In genomic region chr4:107069049-107069448, GRCh38 we compare ENCODE assay signal across 15 cellular contexts. TPM values are rescaled to one million over a fixed set of nuclear protein-coding genes. Genes with fewer than 3 reads are reported as not detected.
DNase-seq lines count a peak whose midpoint lies in the region; ATAC-seq and TF ChIP-seq lines count a peak whose summit lies in the region.
"Had no signal": no experiment of that assay in that cellular context is flagged by ENCODE, and none has a peak within 500 bp of the region (broad histone marks: within the 10 kb centered on the region; RNA-seq: fewer than 3 reads in every experiment).

No MANE protein-coding gene starts in this region.

- POLR2A ChIA-PET in activated CD8-positive, alpha-beta T cell treated with anti-CD3 and anti-CD28 coated beads for 36 hours (lab: Charles Lee): no interaction called here
- POLR2A ChIA-PET in activated CD8-positive, alpha-beta T cell treated with anti-CD3 and anti-CD28 coated beads, Interleukin-2, amount 10 ng/mL, durations not matched to agents 7 days and 5 days (lab: Charles Lee): no interaction called here

- no peak overlapping the region for H3K4me3 ChIP-seq in vagina

- ATAC-seq in activated CD8-positive, alpha-beta T cell treated with anti-CD3 and anti-CD28 coated beads for 36 hours: peak; percentile 45
- ATAC-seq in activated CD8-positive, alpha-beta T cell treated with anti-CD3 and anti-CD28 coated beads, Interleukin-2, amount 10 ng/mL, durations not matched to agents 7 days and 5 days: no peak
- no peak for ATAC-seq in GM19397 (IDR thresholded peaks at IDR 0.05; ENCODE audit: unreplicated experiment)
- ATAC-seq: WTC11 had no signal

- H3K9me3 ChIP-seq in vagina: no peaks in the 10 kb centered on the region

- no peaks in the 10 kb centered on the region for H3K27me3 ChIP-seq in vagina

- H3K27ac ChIP-seq in vagina: no peak overlapping the region

- no peaks in the 10 kb centered on the region for H3K9me3 Mint-ChIP-seq in activated CD8-positive, alpha-beta T cell treated with anti-CD3 and anti-CD28 coated beads for 36 hours
- peaks cover 4% of the 10 kb centered on the region for H3K9me3 Mint-ChIP-seq in activated CD8-positive, alpha-beta T cell treated with anti-CD3 and anti-CD28 coated beads, Interleukin-2, amount 10 ng/mL, durations not matched to agents 7 days and 5 days (ENCODE audit: insufficient read depth)
- H3K9me3 Mint-ChIP-seq in chondrocyte (ENCODE audit: low read depth) (no peaks in the 10 kb centered on the region), CD14-positive monocyte (peaks cover 0 to 5% (median 1%) of the 10 kb centered on the region in 7 donors)
- H3K9me3 Mint-ChIP-seq: activated T-helper 1 cell treated with anti-CD3 and anti-CD28 coated beads, Interleukin-12 subunit alpha, Interleukin-12 subunit beta, Interleukin-2, Interleukin-4 antibody, amounts not matched to agents 30 ng/mL and 10 ng/mL and 1 ng/mL, durations not matched to agents 14 hours and 24 hours and 36 hours; memory B cell had no signal

- DNase-seq in activated CD8-positive, alpha-beta T cell treated with anti-CD3 and anti-CD28 coated beads for 36 hours: no peak
- DNase-seq in activated CD8-positive, alpha-beta T cell treated with anti-CD3 and anti-CD28 coated beads, Interleukin-2, amount 10 ng/mL, durations not matched to agents 7 days and 5 days: no peak
- peak; percentile 87 for DNase-seq in MV-4-11 (lab: John Stamatoyannopoulos, UW)
- DNase-seq in chondrocyte (ENCODE audit: low spot score): no peak
- no peak for DNase-seq in stimulated activated CD4-positive, alpha-beta T cell treated with anti-CD3 and anti-CD28 coated beads, Interleukin-15, amount 100 ng/mL, for 24 hours
- DNase-seq in CD14-positive monocyte (ENCODE audit: low spot score): no peak
- no peak for DNase-seq in vagina (ENCODE audit: extremely low spot score in 2 of 2)
- DNase-seq: Right ventricle myocardium superior, trophoblast cell had no signal

- TF ChIP-seq POLR2A in vagina (IDR thresholded peaks at IDR 0.05): no peak

- H3K36me3 ChIP-seq in vagina: no peaks in the 10 kb centered on the region

- no peaks in the 10 kb centered on the region for H3K4me1 ChIP-seq in vagina

- no peaks in the 10 kb centered on the region for H3K27me3 Mint-ChIP-seq in activated CD8-positive, alpha-beta T cell treated with anti-CD3 and anti-CD28 coated beads for 36 hours
- no peaks in the 10 kb centered on the region for H3K27me3 Mint-ChIP-seq in activated CD8-positive, alpha-beta T cell treated with anti-CD3 and anti-CD28 coated beads, Interleukin-2, amount 10 ng/mL, durations not matched to agents 7 days and 5 days (ENCODE audit: low read depth)
- H3K27me3 Mint-ChIP-seq in chondrocyte (ENCODE audit: low read depth) (no peaks in the 10 kb centered on the region), CD14-positive monocyte (ENCODE audit: low read depth in 3 of 3) (peaks cover 0 to 2% (median 2%) of the 10 kb centered on the region in 3 donors)
- H3K27me3 Mint-ChIP-seq: central memory CD8-positive, alpha-beta T cell; memory B cell had no signal

- H3K36me3 Mint-ChIP-seq in activated CD8-positive, alpha-beta T cell treated with anti-CD3 and anti-CD28 coated beads for 36 hours (ENCODE audit: low read depth): no peaks in the 10 kb centered on the region
- H3K36me3 Mint-ChIP-seq in activated CD8-positive, alpha-beta T cell treated with anti-CD3 and anti-CD28 coated beads, Interleukin-2, amount 10 ng/mL, durations not matched to agents 7 days and 5 days (ENCODE audit: low read depth): no peaks in the 10 kb centered on the region
- H3K36me3 Mint-ChIP-seq in chondrocyte (ENCODE audit: low read depth): no peaks in the 10 kb centered on the region
- H3K36me3 Mint-ChIP-seq in CD14-positive monocyte: no peaks in the 10 kb centered on the region
- H3K36me3 Mint-ChIP-seq: memory B cell, WTC11 had no signal

- no peak overlapping the region for H3K27ac Mint-ChIP-seq in activated CD8-positive, alpha-beta T cell treated with anti-CD3 and anti-CD28 coated beads for 36 hours
- H3K27ac Mint-ChIP-seq in activated CD8-positive, alpha-beta T cell treated with anti-CD3 and anti-CD28 coated beads, Interleukin-2, amount 10 ng/mL, durations not matched to agents 7 days and 5 days: no peak overlapping the region
- H3K27ac Mint-ChIP-seq in chondrocyte (ENCODE audit: unreplicated experiment) (peak overlapping the region; percentile 37), CD14-positive monocyte (peak overlapping the region in 1 of 7 donors; percentile 24)
- H3K27ac Mint-ChIP-seq: activated T-helper 1 cell treated with anti-CD3 and anti-CD28 coated beads, Interleukin-12 subunit alpha, Interleukin-12 subunit beta, Interleukin-2, Interleukin-4 antibody, amounts not matched to agents 30 ng/mL and 10 ng/mL and 1 ng/mL, durations not matched to agents 14 hours and 24 hours and 36 hours; memory B cell; WTC11 had no signal

- H3K4me3 Mint-ChIP-seq in activated CD8-positive, alpha-beta T cell treated with anti-CD3 and anti-CD28 coated beads for 36 hours: no peak overlapping the region
- no peak overlapping the region for H3K4me3 Mint-ChIP-seq in activated CD8-positive, alpha-beta T cell treated with anti-CD3 and anti-CD28 coated beads, Interleukin-2, amount 10 ng/mL, durations not matched to agents 7 days and 5 days
- no peak overlapping the region for H3K4me3 Mint-ChIP-seq in chondrocyte (ENCODE audit: unreplicated experiment)
- no peak overlapping the region for H3K4me3 Mint-ChIP-seq in CD14-positive monocyte
- H3K4me3 Mint-ChIP-seq: activated T-helper 1 cell treated with anti-CD3 and anti-CD28 coated beads, Interleukin-12 subunit alpha, Interleukin-12 subunit beta, Interleukin-2, Interleukin-4 antibody, amounts not matched to agents 30 ng/mL and 10 ng/mL and 1 ng/mL, durations not matched to agents 14 hours and 24 hours and 36 hours; central memory CD8-positive, alpha-beta T cell; memory B cell; WTC11 had no signal

- CTCF ChIA-PET in activated CD8-positive, alpha-beta T cell treated with anti-CD3 and anti-CD28 coated beads for 36 hours (lab: Charles Lee): no interaction called here
- CTCF ChIA-PET in activated CD8-positive, alpha-beta T cell treated with anti-CD3 and anti-CD28 coated beads, Interleukin-2, amount 10 ng/mL, durations not matched to agents 7 days and 5 days (lab: Charles Lee): no interaction called here

- intact Hi-C loops in activated CD8-positive, alpha-beta T cell treated with anti-CD3 and anti-CD28 coated beads for 36 hours (cut with micrococcal nuclease): no loop called here
- intact Hi-C loops in CD14-positive monocyte (cut with micrococcal nuclease): no loop called here
- intact Hi-C loops in vagina (cut with DNase I): no loop called here

- TF ChIP-seq CTCF in activated CD8-positive, alpha-beta T cell treated with anti-CD3 and anti-CD28 coated beads for 36 hours (IDR thresholded peaks at IDR 0.05): no peak
- no peak for TF ChIP-seq CTCF in chondrocyte (IDR thresholded peaks at IDR 0.05)
- TF ChIP-seq CTCF in CD14-positive monocyte (IDR thresholded peaks at IDR 0.05): no peak
- TF ChIP-seq CTCF in vagina (IDR thresholded peaks at IDR 0.05): no peak

- H3K4me1 Mint-ChIP-seq in activated CD8-positive, alpha-beta T cell treated with anti-CD3 and anti-CD28 coated beads for 36 hours (ENCODE audit: low read depth): no peaks in the 10 kb centered on the region
- H3K4me1 Mint-ChIP-seq in activated CD8-positive, alpha-beta T cell treated with anti-CD3 and anti-CD28 coated beads, Interleukin-2, amount 10 ng/mL, durations not matched to agents 7 days and 5 days (ENCODE audit: low read depth): no peaks in the 10 kb centered on the region
- peaks cover 35% of the 10 kb centered on the region for H3K4me1 Mint-ChIP-seq in chondrocyte (ENCODE audit: low read depth)
- H3K4me1 Mint-ChIP-seq in CD14-positive monocyte: peaks cover 16% of the 10 kb centered on the region
- H3K4me1 Mint-ChIP-seq: central memory CD8-positive, alpha-beta T cell; memory B cell; WTC11 had no signal

RNA-seq across cellular contexts. Expression of gene DKK2, which starts 32.9 kb away (rescaled TPM):
- total RNA-seq in activated CD8-positive, alpha-beta T cell treated with anti-CD3 and anti-CD28 coated beads for 36 hours: not detected
- total RNA-seq in activated CD8-positive, alpha-beta T cell treated with anti-CD3 and anti-CD28 coated beads, Interleukin-2, amount 10 ng/mL, durations not matched to agents 7 days and 5 days: not detected
- total RNA-seq in chondrocyte (107 to 259 TPM (median 109 TPM) in 3 replicates), vagina (0.49 TPM)
- polyA plus RNA-seq in CD14-positive monocyte: not detected
- total RNA-seq: A172; activated T-helper 1 cell treated with anti-CD3 and anti-CD28 coated beads, Interleukin-12 subunit alpha, Interleukin-12 subunit beta, Interleukin-2, Interleukin-4 antibody, amounts not matched to agents 30 ng/mL and 10 ng/mL and 1 ng/mL, durations not matched to agents 14 hours and 24 hours and 36 hours; WTC11 had no signal

Comparison
In these comparisons a context has a peak if more than half of its experiments do, and no peak if none do; other contexts are left out.
1. RNA of gene DKK2, which starts 32.9 kb away (total RNA-seq): 107 to 259 TPM in chondrocyte; 0.49 TPM in vagina (single experiment), not detected in activated CD8-positive, alpha-beta T cell treated with anti-CD3 and anti-CD28 coated beads for 36 hours and not detected in activated CD8-positive, alpha-beta T cell treated with anti-CD3 and anti-CD28 coated beads, Interleukin-2, amount 10 ng/mL, durations not matched to agents 7 days and 5 days; every median in the first group is over 10 times any median in the second.